ENCODE assay signal across 9 cellular contexts in genomic region chr4:183681119-183681518, GRCh38.
"Had no signal": no experiment of that assay in that cellular context is flagged by ENCODE, and none has a peak within 500 bp of the region (broad histone marks: within the 10 kb centered on the region; RNA-seq: fewer than 3 reads in every experiment).

No MANE protein-coding gene starts in this region.

- ATAC-seq: GM23338 had no signal

- H3K9ac ChIP-seq: KMS-11 had no signal

- FAIRE-seq: H1, H54, HTR-8/SVneo had no signal

- H3K27ac ChIP-seq: KMS-11 had no signal

- H3K4me2 ChIP-seq: GM23338, KMS-11 had no signal

- DNase-seq: H9, HCEC 1CT, Karpas-422, KBM-7 had no signal

- H2AFZ ChIP-seq: GM23338 had no signal

- H3K4me3 ChIP-seq: GM23338 had no signal
